8 cellular contexts compared by ENCODE assay signal in genomic region chr10:110893559-110894179, GRCh38. TPM values are rescaled to one million over a fixed set of nuclear protein-coding genes. Genes with fewer than 3 reads are reported as not detected.
DNase-seq lines count a peak whose midpoint lies in the region; ATAC-seq, FAIRE-seq and TF ChIP-seq lines count a peak whose summit lies in the region.

No MANE protein-coding gene starts in this region.

- FAIRE-seq in A204.1 (lab: Jason Lieb, UNC): peak; percentile 98

- H3K36me3 Mint-ChIP-seq in brain: peaks cover 64% of the 10 kb centered on the region
- H3K36me3 Mint-ChIP-seq in activated naive CD4-positive, alpha-beta T cell treated with anti-CD3 and anti-CD28 coated beads, Interleukin-2, amount 10 ng/mL, durations not matched to agents 7 days and 5 days: peaks cover 53% of the 10 kb centered on the region

- H3K27me3 Mint-ChIP-seq in brain: no peaks in the 10 kb centered on the region
- H3K27me3 Mint-ChIP-seq in activated naive CD4-positive, alpha-beta T cell treated with anti-CD3 and anti-CD28 coated beads, Interleukin-2, amount 10 ng/mL, durations not matched to agents 7 days and 5 days: no peaks in the 10 kb centered on the region

- H3K4me1 ChIP-seq in transverse colon: peaks cover 4 to 55% (median 14%) of the 10 kb centered on the region in 4 donors

- peak; percentile 72 for ATAC-seq in HG02678 (IDR thresholded peaks at IDR 0.05; ENCODE audit: unreplicated experiment)

- peaks cover 18% of the 10 kb centered on the region for H3K4me1 Mint-ChIP-seq in brain
- peaks cover 5% of the 10 kb centered on the region for H3K4me1 Mint-ChIP-seq in activated naive CD4-positive, alpha-beta T cell treated with anti-CD3 and anti-CD28 coated beads, Interleukin-2, amount 10 ng/mL, durations not matched to agents 7 days and 5 days

- TF ChIP-seq POLR2A in transverse colon (IDR thresholded peaks at IDR 0.05): no peak

- no peaks in the 10 kb centered on the region for H3K27me3 ChIP-seq in transverse colon

- H3K9me3 ChIP-seq in transverse colon: no peaks in the 10 kb centered on the region

- no peak overlapping the region for H3K4me3 Mint-ChIP-seq in brain
- H3K4me3 Mint-ChIP-seq in activated naive CD4-positive, alpha-beta T cell treated with anti-CD3 and anti-CD28 coated beads, Interleukin-2, amount 10 ng/mL, durations not matched to agents 7 days and 5 days: no peak overlapping the region

- in situ Hi-C loops in transverse colon (cut with MboI; ENCODE audit: low pct_ligation_motif_present in 1 of 4, low pct_unique_long_range_greater_than_20kb in 1 of 4, low sequenced_read_pairs in 3 of 4): loop anchor here in 3 of 4 donors (10.0 to 25.0 kb wide), 4 partner anchors 89 to 581 kb away; partner anchors contain the start of gene SMNDC1 (in 1 of the 3)

- no peak for TF ChIP-seq EP300 in transverse colon (IDR thresholded peaks at IDR 0.05; ENCODE audit: low read depth)

- 16 to 25% methylated on average over 4 of the region's 4 CpGs for WGBS in transverse colon (ENCODE audit: low coverage in 1 of 2), 2 donors

- CTCF ChIA-PET in activated naive CD4-positive, alpha-beta T cell treated with anti-CD3 and anti-CD28 coated beads, Interleukin-2, amount 10 ng/mL, durations not matched to agents 7 days and 5 days (lab: Charles Lee): interaction anchor here (0.7 to 6.8 kb wide), 20 partner anchors 9 to 283 kb away, joined by 3 to 52 read pairs (median 4); partner anchors contain the start of gene BBIP1

- peaks cover 0 to 79% (median 34%) of the 10 kb centered on the region in 4 donors for H3K36me3 ChIP-seq in transverse colon

- H3K27ac ChIP-seq in transverse colon: peak overlapping the region in 1 of 4 donors; percentile 21

- peak; percentile 73 to 80 for TF ChIP-seq CTCF in brain (conservative IDR thresholded peaks at IDR 0.05)
- peak; percentile 51 to 64 (median 63) for TF ChIP-seq CTCF in transverse colon (IDR thresholded peaks at IDR 0.05)

- no peaks in the 10 kb centered on the region for H3K9me3 Mint-ChIP-seq in brain
- H3K9me3 Mint-ChIP-seq in activated naive CD4-positive, alpha-beta T cell treated with anti-CD3 and anti-CD28 coated beads, Interleukin-2, amount 10 ng/mL, durations not matched to agents 7 days and 5 days: no peaks in the 10 kb centered on the region

- H3K4me3 ChIP-seq in transverse colon: no peak overlapping the region

- intact Hi-C loops in transverse colon (cut with DNase I; ENCODE audit: low total_unique reads): loop anchor here (5.0 kb wide), 1 partner anchor 146 kb away; no protein-coding TSS in a partner anchor

- peak; percentile 15 for DNase-seq in GF-D8 (lab: John Stamatoyannopoulos, UW)
- DNase-seq in NCI-H510A treated with DMSO at 0.1 percent for 48 hours (lab: John Stamatoyannopoulos, UW): peak; percentile 80
- peak; percentile 66 for DNase-seq in kidney glomerular epithelial cell (lab: John Stamatoyannopoulos, UW)
- DNase-seq in transverse colon: no peak
- no peak for DNase-seq in activated naive CD4-positive, alpha-beta T cell treated with anti-CD3 and anti-CD28 coated beads, Interleukin-2, amount 10 ng/mL, durations not matched to agents 7 days and 5 days

- H3K27ac Mint-ChIP-seq in brain: peak overlapping the region in 1 of 5 experiments; percentile 80
- H3K27ac Mint-ChIP-seq in activated naive CD4-positive, alpha-beta T cell treated with anti-CD3 and anti-CD28 coated beads, Interleukin-2, amount 10 ng/mL, durations not matched to agents 7 days and 5 days: no peak overlapping the region

RNA-seq across cellular contexts. Expression of gene PDCD4, which starts 21.9 kb away (rescaled TPM):
- polyA plus RNA-seq in brain (ENCODE audit: insufficient read depth, low read depth, low replicate concordance): 37.4 TPM
- total RNA-seq in transverse colon: 100 to 1,000 TPM in 3 of 4 donors, 10 to 100 TPM in 1; 98.3 to 724 (median 511) TPM

RNA-seq across cellular contexts. Expression of gene BBIP1, which starts 25.3 kb away (rescaled TPM):
- polyA plus RNA-seq in brain (ENCODE audit: insufficient read depth, low read depth, low replicate concordance): 32.5 TPM
- 10 to 100 TPM in 3 of 4 donors, 1 to 10 TPM in 1; 9.6 to 44.9 (median 18.1) TPM for total RNA-seq in transverse colon

RNA-seq across cellular contexts. Expression of gene SHOC2, which starts 25.7 kb away (rescaled TPM):
- 10.1 TPM for polyA plus RNA-seq in brain (ENCODE audit: insufficient read depth, low read depth, low replicate concordance)
- total RNA-seq in transverse colon: 100 to 1,000 TPM in 1 of 4 donors, 10 to 100 TPM in 3; 57.3 to 125 (median 73.4) TPM

Comparison
In these comparisons a context has a peak if more than half of its experiments do, and no peak if none do; other contexts are left out.
1. DNase-seq: peak in GF-D8 (single experiment), NCI-H510A treated with DMSO at 0.1 percent for 48 hours (single experiment) and kidney glomerular epithelial cell (single experiment); none in transverse colon (single experiment) and activated naive CD4-positive, alpha-beta T cell treated with anti-CD3 and anti-CD28 coated beads, Interleukin-2, amount 10 ng/mL, durations not matched to agents 7 days and 5 days (single experiment).